In the genomic region with DNA sequence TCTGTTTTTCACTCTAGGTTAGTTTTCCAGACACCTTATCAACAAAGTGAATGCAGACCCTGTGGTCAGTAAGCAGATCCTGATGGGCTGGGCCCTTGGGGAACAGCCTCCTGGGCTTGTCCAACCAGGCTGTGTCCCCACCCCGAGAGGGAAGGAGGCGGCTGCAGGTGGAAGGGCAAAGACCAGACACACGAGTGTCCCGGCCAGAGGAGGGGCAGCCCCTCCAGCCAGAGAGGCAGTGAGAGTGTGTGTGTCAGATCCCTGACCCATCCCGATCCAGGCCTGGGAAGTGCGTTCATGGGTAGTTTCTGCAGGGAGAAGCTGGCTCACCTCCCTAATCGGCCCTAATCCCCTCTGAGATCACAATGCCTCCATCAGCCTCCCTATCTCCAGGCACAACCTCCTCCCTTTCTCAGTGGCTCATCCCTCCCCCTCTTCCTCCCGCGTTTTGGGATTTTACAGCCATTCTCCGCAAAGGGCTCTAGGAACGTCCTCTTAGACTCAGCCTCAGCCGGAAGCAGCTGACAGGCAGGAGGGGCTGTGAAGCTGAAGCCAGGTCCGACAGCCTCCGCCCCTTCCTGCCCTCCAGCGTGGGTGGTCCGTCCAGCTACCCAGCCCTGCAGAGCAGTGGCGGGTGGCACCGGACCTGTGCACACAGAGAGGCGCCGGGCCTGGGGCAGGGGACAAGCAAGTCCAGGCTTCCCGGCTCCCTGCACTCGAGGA, we compare ENCODE assay signal across 1 cellular context.
TF ChIP-seq lines count a peak whose summit lies in the region.

No MANE protein-coding gene starts in this region.

TF ChIP-seq in K562, 482 proteins besides CTCF, POLR2A, EP300 and RAD21 (continued from another document):
- TF ChIP-seq, protein P1, sequence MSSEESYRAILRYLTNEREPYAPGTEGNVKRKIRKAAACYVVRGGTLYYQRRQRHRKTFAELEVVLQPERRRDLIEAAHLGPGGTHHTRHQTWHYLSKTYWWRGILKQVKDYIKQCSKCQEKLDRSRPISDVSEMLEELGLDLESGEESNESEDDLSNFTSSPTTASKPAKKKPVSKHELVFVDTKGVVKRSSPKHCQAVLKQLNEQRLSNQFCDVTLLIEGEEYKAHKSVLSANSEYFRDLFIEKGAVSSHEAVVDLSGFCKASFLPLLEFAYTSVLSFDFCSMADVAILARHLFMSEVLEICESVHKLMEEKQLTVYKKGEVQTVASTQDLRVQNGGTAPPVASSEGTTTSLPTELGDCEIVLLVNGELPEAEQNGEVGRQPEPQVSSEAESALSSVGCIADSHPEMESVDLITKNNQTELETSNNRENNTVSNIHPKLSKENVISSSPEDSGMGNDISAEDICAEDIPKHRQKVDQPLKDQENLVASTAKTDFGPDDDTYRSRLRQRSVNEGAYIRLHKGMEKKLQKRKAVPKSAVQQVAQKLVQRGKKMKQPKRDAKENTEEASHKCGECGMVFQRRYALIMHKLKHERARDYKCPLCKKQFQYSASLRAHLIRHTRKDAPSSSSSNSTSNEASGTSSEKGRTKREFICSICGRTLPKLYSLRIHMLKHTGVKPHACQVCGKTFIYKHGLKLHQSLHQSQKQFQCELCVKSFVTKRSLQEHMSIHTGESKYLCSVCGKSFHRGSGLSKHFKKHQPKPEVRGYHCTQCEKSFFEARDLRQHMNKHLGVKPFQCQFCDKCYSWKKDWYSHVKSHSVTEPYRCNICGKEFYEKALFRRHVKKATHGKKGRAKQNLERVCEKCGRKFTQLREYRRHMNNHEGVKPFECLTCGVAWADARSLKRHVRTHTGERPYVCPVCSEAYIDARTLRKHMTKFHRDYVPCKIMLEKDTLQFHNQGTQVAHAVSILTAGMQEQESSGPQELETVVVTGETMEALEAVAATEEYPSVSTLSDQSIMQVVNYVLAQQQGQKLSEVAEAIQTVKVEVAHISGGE (CRISPR knock-in tag; IDR thresholded peaks at IDR 0.05), result peak in 1 of 3 experiments; percentile 22; a peak in 1 of 6 replicates
- TF ChIP-seq GABPA (tag; conservative IDR thresholded peaks at IDR 0.05; ENCODE audit: low read depth), result 0 out of 2 replicates have a peak, but pooled peaks have one; percentile 24
- TF ChIP-seq GATA2 (CRISPR knock-in tag; IDR thresholded peaks at IDR 0.05), result peak; percentile 43; the same call in 1 of the 2 replicates
TF ChIP-seq in K562: peak in this region for 17.
